Comparison of ENCODE assay signal across 14 cellular contexts in genomic region chr6:134374486-134374885, GRCh38. TPM values are rescaled to one million over a fixed set of nuclear protein-coding genes. Genes with fewer than 3 reads are reported as not detected.
DNase-seq lines count a peak whose midpoint lies in the region; ATAC-seq and TF ChIP-seq lines count a peak whose summit lies in the region.
"Had no signal": no experiment of that assay in that cellular context is flagged by ENCODE, and none has a peak within 500 bp of the region (broad histone marks: within the 10 kb centered on the region; RNA-seq: fewer than 3 reads in every experiment).

No MANE protein-coding gene starts in this region.

- DNase-seq in ELR (ENCODE audit: low read depth) (peak; percentile 51), NCI-H226 (peak; percentile 28), epithelial cell of esophagus (ENCODE audit: low read depth) (peak; percentile 58), spleen (no peak), OCI-M2 (lab: John Stamatoyannopoulos, UW; ENCODE audit: unreplicated experiment) (no peak), AG08396 (ENCODE audit: low spot score) (no peak)
- DNase-seq: activated CD4-positive, alpha-beta T cell treated with anti-CD3 and anti-CD28 coated beads for 4 hours; caudate nucleus; esophagus squamous epithelium; HCEC 1CT; NCI-H2029 treated with DMSO at 0.1 percent for 48 hours; NK-92 treated with Interleukin-12 subunit alpha and Interleukin-12 subunit beta, amount 100 ng/mL, for 24 hours; SW 1271 had no signal

- no peak for TF ChIP-seq CTCF in epithelial cell of esophagus (IDR thresholded peaks at IDR 0.05; ENCODE audit: insufficient read depth, low read depth, low read length, missing control alignments)
- no peak for TF ChIP-seq CTCF in spleen (IDR thresholded peaks at IDR 0.05 in 8 of 11, conservative IDR thresholded peaks at IDR 0.05 in 3 of 11)

- H3K27me3 ChIP-seq in spleen (replicated peaks in 1 of 7), result no peaks in the 10 kb centered on the region
- H3K27me3 ChIP-seq: esophagus squamous epithelium had no signal

- H3K36me3 ChIP-seq in spleen, result no peaks in the 10 kb centered on the region
- H3K36me3 ChIP-seq: esophagus squamous epithelium had no signal

- intact Hi-C loops in spleen (cut with DNase I; ENCODE audit: low total_unique reads), result no loop called here

- 60 to 99% (median 87%) methylated on average over 3 of the region's 3 CpGs for WGBS in spleen, 5 donors

- TF ChIP-seq POLR2A in spleen (IDR thresholded peaks at IDR 0.05), result no peak

- no peak for ATAC-seq in HG03097 (IDR thresholded peaks at IDR 0.05; ENCODE audit: low FRiP score, unreplicated experiment)

- H3K4me3 ChIP-seq in epithelial cell of esophagus (ENCODE audit: low read length), result no peak overlapping the region
- no peak overlapping the region for H3K4me3 ChIP-seq in spleen
- H3K4me3 ChIP-seq: esophagus squamous epithelium had no signal

- peaks cover 0 to 34% (median 13%) of the 10 kb centered on the region in 6 donors for H3K4me1 ChIP-seq in spleen

- H3K27ac ChIP-seq in spleen, result peak overlapping the region in 6 of 8 donors; percentile 67 to 88 (median 83)

- no peaks in the 10 kb centered on the region for H3K9me3 ChIP-seq in spleen
- H3K9me3 ChIP-seq: esophagus squamous epithelium had no signal

RNA-seq across cellular contexts. Expression of gene SGK1, which starts 56.6 kb away (rescaled TPM):
- total RNA-seq in spleen, result 10 to 100 TPM; 41.1 to 80.1 (median 53.3) TPM
- 10 to 100 TPM; 12.3 to 46.1 (median 26.5) TPM for polyA plus RNA-seq in spleen

Comparison
In these comparisons a context has a peak if more than half of its experiments do, and no peak if none do; other contexts are left out.
1. DNase-seq: peak in ELR (single experiment), NCI-H226 (single experiment) and epithelial cell of esophagus (single experiment); none in spleen (single experiment), OCI-M2 (single experiment) and AG08396 (single experiment).